Comparison of ENCODE assay signal across 1 cellular context in the genomic region with DNA sequence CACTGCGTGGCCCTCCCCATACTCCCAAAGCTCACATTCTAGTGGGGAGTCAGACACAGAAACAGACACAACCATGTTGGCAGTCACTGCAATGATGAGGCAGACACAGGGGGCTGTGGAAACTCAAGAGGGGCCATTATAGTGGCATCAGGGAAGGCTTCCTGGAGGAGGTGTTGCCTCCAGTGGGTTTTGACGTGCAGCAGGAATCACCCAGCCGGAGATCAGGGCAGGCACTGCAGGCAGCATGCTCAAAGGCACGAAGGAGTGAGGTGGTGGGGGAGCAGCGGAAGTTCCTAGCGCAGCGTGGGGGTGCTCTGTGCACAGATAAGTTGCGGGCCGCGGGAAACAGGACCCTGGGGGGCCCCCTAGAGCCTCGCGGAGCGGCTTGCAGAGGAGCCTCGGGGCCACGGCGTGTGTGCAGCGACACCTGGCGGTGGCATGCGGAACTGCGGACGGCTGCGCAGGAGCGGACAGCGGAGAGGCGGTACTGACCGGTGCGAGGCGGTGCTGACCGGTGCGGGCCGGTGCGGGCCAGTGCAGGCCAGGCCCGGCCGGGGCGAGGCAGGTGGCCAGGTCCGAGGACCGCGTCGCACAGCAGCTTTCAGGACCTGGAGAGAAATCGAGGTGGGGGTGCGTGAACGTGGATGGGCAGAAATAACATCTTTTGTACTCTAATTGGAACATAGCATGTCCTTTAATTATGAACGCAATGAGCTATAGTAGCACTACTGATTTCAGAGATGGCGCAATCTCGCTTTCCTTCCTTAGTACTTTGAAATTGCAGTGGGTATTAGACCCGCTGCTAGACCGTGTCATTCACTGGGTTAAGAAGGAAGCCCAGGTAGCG.
TF ChIP-seq lines count a peak whose summit lies in the region.

No MANE protein-coding gene starts in this region.

TF ChIP-seq in K562, 482 proteins besides CTCF, POLR2A, EP300 and RAD21 (continued from another document and continues in another):
- TF ChIP-seq, protein P1, sequence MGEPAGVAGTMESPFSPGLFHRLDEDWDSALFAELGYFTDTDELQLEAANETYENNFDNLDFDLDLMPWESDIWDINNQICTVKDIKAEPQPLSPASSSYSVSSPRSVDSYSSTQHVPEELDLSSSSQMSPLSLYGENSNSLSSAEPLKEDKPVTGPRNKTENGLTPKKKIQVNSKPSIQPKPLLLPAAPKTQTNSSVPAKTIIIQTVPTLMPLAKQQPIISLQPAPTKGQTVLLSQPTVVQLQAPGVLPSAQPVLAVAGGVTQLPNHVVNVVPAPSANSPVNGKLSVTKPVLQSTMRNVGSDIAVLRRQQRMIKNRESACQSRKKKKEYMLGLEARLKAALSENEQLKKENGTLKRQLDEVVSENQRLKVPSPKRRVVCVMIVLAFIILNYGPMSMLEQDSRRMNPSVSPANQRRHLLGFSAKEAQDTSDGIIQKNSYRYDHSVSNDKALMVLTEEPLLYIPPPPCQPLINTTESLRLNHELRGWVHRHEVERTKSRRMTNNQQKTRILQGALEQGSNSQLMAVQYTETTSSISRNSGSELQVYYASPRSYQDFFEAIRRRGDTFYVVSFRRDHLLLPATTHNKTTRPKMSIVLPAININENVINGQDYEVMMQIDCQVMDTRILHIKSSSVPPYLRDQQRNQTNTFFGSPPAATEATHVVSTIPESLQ (CRISPR knock-in tag; IDR thresholded peaks at IDR 0.05) = peak; percentile 98; the same call in 1 of the 2 replicates
- peak; percentile 65 for TF ChIP-seq FOSL1 (tag; conservative IDR thresholded peaks at IDR 0.05)
- TF ChIP-seq, protein P2, sequence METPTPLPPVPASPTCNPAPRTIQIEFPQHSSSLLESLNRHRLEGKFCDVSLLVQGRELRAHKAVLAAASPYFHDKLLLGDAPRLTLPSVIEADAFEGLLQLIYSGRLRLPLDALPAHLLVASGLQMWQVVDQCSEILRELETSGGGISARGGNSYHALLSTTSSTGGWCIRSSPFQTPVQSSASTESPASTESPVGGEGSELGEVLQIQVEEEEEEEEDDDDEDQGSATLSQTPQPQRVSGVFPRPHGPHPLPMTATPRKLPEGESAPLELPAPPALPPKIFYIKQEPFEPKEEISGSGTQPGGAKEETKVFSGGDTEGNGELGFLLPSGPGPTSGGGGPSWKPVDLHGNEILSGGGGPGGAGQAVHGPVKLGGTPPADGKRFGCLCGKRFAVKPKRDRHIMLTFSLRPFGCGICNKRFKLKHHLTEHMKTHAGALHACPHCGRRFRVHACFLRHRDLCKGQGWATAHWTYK (CRISPR knock-in tag; IDR thresholded peaks at IDR 0.05) = peak; percentile 90
- TF ChIP-seq CAMTA2 (CRISPR knock-in tag; conservative IDR thresholded peaks at IDR 0.05) = 0 out of 2 replicates have a peak, but pooled peaks have one; percentile 76
- peak; percentile 93 for TF ChIP-seq MTA3 (IDR thresholded peaks at IDR 0.05; ENCODE audit: borderline replicate concordance)
- no peak for TF ChIP-seq ZNF551 (CRISPR knock-in tag; IDR thresholded peaks at IDR 0.05)
- TF ChIP-seq, protein P3, sequence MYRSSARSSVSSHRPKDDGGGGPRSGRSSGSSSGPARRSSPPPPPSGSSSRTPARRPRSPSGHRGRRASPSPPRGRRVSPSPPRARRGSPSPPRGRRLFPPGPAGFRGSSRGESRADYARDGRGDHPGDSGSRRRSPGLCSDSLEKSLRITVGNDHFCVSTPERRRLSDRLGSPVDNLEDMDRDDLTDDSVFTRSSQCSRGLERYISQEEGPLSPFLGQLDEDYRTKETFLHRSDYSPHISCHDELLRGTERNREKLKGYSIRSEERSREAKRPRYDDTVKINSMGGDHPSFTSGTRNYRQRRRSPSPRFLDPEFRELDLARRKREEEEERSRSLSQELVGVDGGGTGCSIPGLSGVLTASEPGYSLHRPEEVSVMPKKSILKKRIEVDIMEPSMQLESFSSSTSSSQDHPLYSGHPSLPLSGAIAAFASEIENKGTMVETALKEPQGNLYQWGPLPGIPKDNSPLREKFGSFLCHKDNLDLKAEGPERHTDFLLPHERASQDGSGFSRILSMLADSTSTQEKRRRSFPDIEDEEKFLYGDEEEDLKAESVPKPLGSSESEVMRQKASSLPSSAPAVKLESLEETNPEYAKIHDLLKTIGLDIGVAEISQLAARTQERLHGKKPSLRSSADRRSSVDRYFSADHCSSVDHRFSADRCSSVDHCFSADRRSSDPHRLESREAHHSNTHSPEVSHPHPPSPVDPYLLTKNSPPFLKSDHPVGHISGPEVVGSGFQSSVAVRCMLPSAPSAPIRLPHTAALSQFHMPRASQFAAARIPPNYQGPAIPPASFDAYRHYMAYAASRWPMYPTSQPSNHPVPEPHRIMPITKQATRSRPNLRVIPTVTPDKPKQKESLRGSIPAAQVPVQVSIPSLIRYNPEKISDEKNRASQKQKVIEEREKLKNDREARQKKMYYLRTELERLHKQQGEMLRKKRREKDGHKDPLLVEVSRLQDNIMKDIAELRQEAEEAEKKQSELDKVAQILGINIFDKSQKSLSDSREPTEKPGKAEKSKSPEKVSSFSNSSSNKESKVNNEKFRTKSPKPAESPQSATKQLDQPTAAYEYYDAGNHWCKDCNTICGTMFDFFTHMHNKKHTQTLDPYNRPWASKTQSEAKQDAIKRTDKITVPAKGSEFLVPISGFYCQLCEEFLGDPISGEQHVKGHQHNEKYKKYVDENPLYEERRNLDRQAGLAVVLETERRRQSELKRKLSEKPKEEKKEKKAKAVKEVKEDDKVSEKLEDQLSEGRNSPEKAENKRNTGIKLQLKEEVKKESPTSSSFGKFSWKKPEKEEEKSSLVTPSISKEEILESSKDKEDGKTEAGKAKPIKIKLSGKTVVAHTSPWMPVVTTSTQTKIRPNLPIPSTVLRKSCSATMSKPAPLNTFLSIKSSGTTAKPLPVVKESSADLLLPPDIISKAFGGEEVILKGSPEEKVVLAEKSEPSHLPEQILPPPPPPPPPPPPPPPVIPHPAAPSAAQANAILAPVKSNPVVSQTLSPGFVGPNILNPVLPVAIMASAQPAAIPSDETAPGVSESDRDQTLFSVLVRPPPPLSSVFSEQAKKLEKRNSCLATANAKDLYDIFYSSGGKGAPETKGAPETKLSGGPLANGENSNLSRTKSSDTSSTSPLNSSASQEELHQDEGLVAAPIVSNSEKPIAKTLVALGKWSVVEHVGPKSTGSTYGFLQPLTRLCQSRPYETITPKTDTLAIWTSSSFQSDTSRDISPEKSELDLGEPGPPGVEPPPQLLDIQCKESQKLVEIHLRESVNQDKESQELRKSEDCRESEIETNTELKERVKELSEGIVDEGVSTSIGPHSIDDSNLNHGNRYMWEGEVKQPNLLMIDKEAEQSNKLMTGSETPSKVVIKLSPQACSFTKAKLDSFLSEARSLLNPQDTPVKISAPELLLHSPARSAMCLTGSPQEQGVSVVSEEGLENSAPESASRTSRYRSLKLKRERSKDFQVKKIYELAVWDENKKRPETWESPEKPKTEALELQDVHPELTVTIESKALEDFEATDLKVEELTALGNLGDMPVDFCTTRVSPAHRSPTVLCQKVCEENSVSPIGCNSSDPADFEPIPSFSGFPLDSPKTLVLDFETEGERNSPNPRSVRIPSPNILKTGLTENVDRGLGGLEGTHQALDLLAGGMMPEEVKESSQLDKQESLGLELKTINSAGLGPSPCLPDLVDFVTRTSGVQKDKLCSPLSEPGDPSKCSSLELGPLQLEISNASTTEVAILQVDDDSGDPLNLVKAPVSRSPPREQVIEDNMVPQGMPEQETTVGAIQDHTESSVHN (IDR thresholded peaks at IDR 0.05; ENCODE audit: borderline replicate concordance in 1 of 2, low read depth in 1 of 2) = no peak
- no peak for TF ChIP-seq ZNF445 (CRISPR knock-in tag; IDR thresholded peaks at IDR 0.05; ENCODE audit: low read depth)
- peak; percentile 95 for TF ChIP-seq HDGF (IDR thresholded peaks at IDR 0.05)
- TF ChIP-seq RBM39 (optimal IDR thresholded peaks at IDR 0.05; ENCODE audit: low read depth, low read length) = peak; percentile 95
- no peak for TF ChIP-seq ZNF311 (CRISPR knock-in tag; IDR thresholded peaks at IDR 0.05)
- TF ChIP-seq ZC3H4 (CRISPR knock-in tag; IDR thresholded peaks at IDR 0.05; ENCODE audit: borderline replicate concordance) = no peak
- TF ChIP-seq, protein P4, sequence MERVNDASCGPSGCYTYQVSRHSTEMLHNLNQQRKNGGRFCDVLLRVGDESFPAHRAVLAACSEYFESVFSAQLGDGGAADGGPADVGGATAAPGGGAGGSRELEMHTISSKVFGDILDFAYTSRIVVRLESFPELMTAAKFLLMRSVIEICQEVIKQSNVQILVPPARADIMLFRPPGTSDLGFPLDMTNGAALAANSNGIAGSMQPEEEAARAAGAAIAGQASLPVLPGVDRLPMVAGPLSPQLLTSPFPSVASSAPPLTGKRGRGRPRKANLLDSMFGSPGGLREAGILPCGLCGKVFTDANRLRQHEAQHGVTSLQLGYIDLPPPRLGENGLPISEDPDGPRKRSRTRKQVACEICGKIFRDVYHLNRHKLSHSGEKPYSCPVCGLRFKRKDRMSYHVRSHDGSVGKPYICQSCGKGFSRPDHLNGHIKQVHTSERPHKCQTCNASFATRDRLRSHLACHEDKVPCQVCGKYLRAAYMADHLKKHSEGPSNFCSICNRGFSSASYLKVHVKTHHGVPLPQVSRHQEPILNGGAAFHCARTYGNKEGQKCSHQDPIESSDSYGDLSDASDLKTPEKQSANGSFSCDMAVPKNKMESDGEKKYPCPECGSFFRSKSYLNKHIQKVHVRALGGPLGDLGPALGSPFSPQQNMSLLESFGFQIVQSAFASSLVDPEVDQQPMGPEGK (CRISPR knock-in tag; IDR thresholded peaks at IDR 0.05; ENCODE audit: borderline replicate concordance) = 0 out of 2 replicates have a peak, but pooled peaks have one; percentile 21
- TF ChIP-seq CBX1 (IDR thresholded peaks at IDR 0.05; ENCODE audit: low read depth) = peak; percentile 97
- peak; percentile 31; the same call in 1 of the 2 replicates for TF ChIP-seq PHF8 (IDR thresholded peaks at IDR 0.05; ENCODE audit: borderline replicate concordance, low read length)
- TF ChIP-seq, protein P5, sequence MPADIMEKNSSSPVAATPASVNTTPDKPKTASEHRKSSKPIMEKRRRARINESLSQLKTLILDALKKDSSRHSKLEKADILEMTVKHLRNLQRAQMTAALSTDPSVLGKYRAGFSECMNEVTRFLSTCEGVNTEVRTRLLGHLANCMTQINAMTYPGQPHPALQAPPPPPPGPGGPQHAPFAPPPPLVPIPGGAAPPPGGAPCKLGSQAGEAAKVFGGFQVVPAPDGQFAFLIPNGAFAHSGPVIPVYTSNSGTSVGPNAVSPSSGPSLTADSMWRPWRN (IDR thresholded peaks at IDR 0.05; ENCODE audit: low read depth) = no peak
- TF ChIP-seq U2AF1 (optimal IDR thresholded peaks at IDR 0.05; ENCODE audit: low read depth, low read length) = peak; percentile 52
- no peak for TF ChIP-seq KDM5B (IDR thresholded peaks at IDR 0.05; ENCODE audit: insufficient replicate concordance, low read depth, low read length)
- TF ChIP-seq SRSF3 (IDR thresholded peaks at IDR 0.05; ENCODE audit: insufficient read depth, low read length) = no peak
- TF ChIP-seq ZKSCAN8 (CRISPR knock-in tag; IDR thresholded peaks at IDR 0.05) = no peak
- no peak for TF ChIP-seq EWSR1 (IDR thresholded peaks at IDR 0.05; ENCODE audit: borderline replicate concordance, low read depth, partially characterized antibody)
- peak; percentile 68; the same call in 1 of the 2 replicates for TF ChIP-seq ZNF668 (CRISPR knock-in tag; IDR thresholded peaks at IDR 0.05)
